ENCODE assay signal across 8 cellular contexts in the genomic region with DNA sequence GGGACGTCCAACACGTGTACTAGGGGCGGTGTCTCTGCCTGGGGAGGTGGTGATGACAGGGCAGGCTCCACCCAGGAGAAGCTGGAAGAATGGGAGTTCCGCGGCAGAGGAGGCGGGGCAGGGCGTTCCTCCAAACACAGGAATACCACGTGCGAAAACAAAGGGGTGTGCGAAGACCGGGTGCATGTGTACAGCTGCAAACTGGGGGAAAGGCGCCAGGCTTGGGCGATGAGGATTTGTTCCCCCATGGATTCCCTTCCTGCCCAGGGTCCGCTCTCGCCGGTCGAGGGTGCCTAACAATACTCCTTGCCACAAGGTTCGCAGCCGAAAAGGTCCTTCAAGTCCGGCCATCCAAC. TPM values are rescaled to one million over a fixed set of nuclear protein-coding genes. Genes with fewer than 3 reads are reported as not detected.
DNase-seq lines count a peak whose midpoint lies in the region; ATAC-seq and TF ChIP-seq lines count a peak whose summit lies in the region.

No MANE protein-coding gene starts in this region.

- H3K9me3 ChIP-seq in MG63 (no peaks in the 10 kb centered on the region), SJCRH30 (replicated peaks) (no peaks in the 10 kb centered on the region), vagina (no peaks in the 10 kb centered on the region)

- H3K9me3 Mint-ChIP-seq in activated naive CD8-positive, alpha-beta T cell treated with anti-CD3 and anti-CD28 coated beads, Interleukin-2, amount 50 U/mL, for 24 hours, result no peaks in the 10 kb centered on the region

- no peak for TF ChIP-seq CTCF in vagina (IDR thresholded peaks at IDR 0.05)

- peak overlapping the region; percentile 84 for H3K27ac ChIP-seq in SJCRH30
- H3K27ac ChIP-seq in vagina, result peak overlapping the region; percentile 70

- H3K4me1 ChIP-seq in SJCRH30, result peaks cover 2% of the 10 kb centered on the region; the same call in 1 of the 2 replicates
- peaks cover 19% of the 10 kb centered on the region for H3K4me1 ChIP-seq in vagina

- peaks cover 4% of the 10 kb centered on the region for H3K36me3 Mint-ChIP-seq in activated naive CD8-positive, alpha-beta T cell treated with anti-CD3 and anti-CD28 coated beads, Interleukin-2, amount 50 U/mL, for 24 hours (ENCODE audit: low read depth)

- peaks cover 67% of the 10 kb centered on the region for H3K4me1 Mint-ChIP-seq in activated naive CD8-positive, alpha-beta T cell treated with anti-CD3 and anti-CD28 coated beads, Interleukin-2, amount 50 U/mL, for 24 hours

- no peak for TF ChIP-seq POLR2A in vagina (IDR thresholded peaks at IDR 0.05)

- ATAC-seq in GM21825 (IDR thresholded peaks at IDR 0.05; ENCODE audit: unreplicated experiment) (peak; percentile 4), left cardiac atrium (peak; percentile 86 to 92)
- peak; percentile 29 for ATAC-seq in activated naive CD8-positive, alpha-beta T cell treated with anti-CD3 and anti-CD28 coated beads, Interleukin-2, amount 50 U/mL, for 24 hours

- H3K27ac Mint-ChIP-seq in activated naive CD8-positive, alpha-beta T cell treated with anti-CD3 and anti-CD28 coated beads, Interleukin-2, amount 50 U/mL, for 24 hours, result peak overlapping the region; percentile 82

- H3K27me3 Mint-ChIP-seq in activated naive CD8-positive, alpha-beta T cell treated with anti-CD3 and anti-CD28 coated beads, Interleukin-2, amount 50 U/mL, for 24 hours, result no peaks in the 10 kb centered on the region

- H3K4me3 ChIP-seq in MG63 (peak overlapping the region; percentile 88), SJCRH30 (peak overlapping the region; percentile 87), vagina (peak overlapping the region; percentile 77 to 93)

- H3K27me3 ChIP-seq in MG63 (peaks cover 2% of the 10 kb centered on the region), SJCRH30 (no peaks in the 10 kb centered on the region), vagina (no peaks in the 10 kb centered on the region)

- intact Hi-C loops in left cardiac atrium (cut with DNase I) (loop anchor here (5.0 kb wide), 2 partner anchors 52 to 57 kb away; a partner anchor contains a TSS), posterior vena cava (cut with DNase I) (loop anchor here (10.0 kb wide), 2 partner anchors 144 to 324 kb away; a partner anchor contains a TSS), vagina (cut with DNase I) (loop anchor here (5.0 kb wide), 1 partner anchor 327 kb away; no protein-coding TSS in a partner anchor)

- DNase-seq in COLO829 (ENCODE audit: low spot score) (peak; percentile 93), MG63 (peak; percentile 87), SJCRH30 (peak; percentile 78 to 83), left cardiac atrium (peak; percentile 93), posterior vena cava (ENCODE audit: low spot score) (peak; percentile 97), vagina (ENCODE audit: extremely low spot score in 2 of 2) (peak in 1 of 2 donors; percentile 92)
- peak; percentile 62 for DNase-seq in activated naive CD8-positive, alpha-beta T cell treated with anti-CD3 and anti-CD28 coated beads, Interleukin-2, amount 50 U/mL, for 24 hours

- H3K4me3 Mint-ChIP-seq in activated naive CD8-positive, alpha-beta T cell treated with anti-CD3 and anti-CD28 coated beads, Interleukin-2, amount 50 U/mL, for 24 hours, result peak overlapping the region; percentile 91

- H3K36me3 ChIP-seq in MG63 (no peaks in the 10 kb centered on the region; the same call in 1 of the 2 replicates), SJCRH30 (peaks cover 6% of the 10 kb centered on the region; the same call in 1 of the 2 replicates), vagina (peaks cover 0 to 3% of the 10 kb centered on the region in 2 donors)

RNA-seq across cellular contexts. Expression of a gene that starts 0.5 kb away (rescaled TPM):
- 6.9 and 11.0 TPM in 2 replicates for total RNA-seq in MG63 (2014; rRNA removed; shearing (Covaris generic); ENCODE audit: low replicate concordance)
- 10.5 and 16.4 TPM in 2 replicates for total RNA-seq in SJCRH30 (2014; rRNA removed; shearing (Covaris generic))
- total RNA-seq in left cardiac atrium (1 to 10 TPM; 4.5 to 5.0 TPM), posterior vena cava (1 to 10 TPM; 3.0 to 4.7 TPM), vagina (7.9 TPM)

RNA-seq across cellular contexts. Expression of a gene that starts 53.8 kb away (rescaled TPM):
- total RNA-seq in MG63 (2014; rRNA removed; shearing (Covaris generic); ENCODE audit: low replicate concordance), result 34.2 and 34.3 TPM in 2 replicates
- total RNA-seq in SJCRH30 (2014; rRNA removed; shearing (Covaris generic)), result 22.0 and 26.3 TPM in 2 replicates
- total RNA-seq in left cardiac atrium (10 to 100 TPM; 13.0 to 14.7 TPM), posterior vena cava (10 to 100 TPM; 18.0 to 18.7 TPM), vagina (24.1 TPM)

RNA-seq across cellular contexts. Expression of a gene that starts 57.7 kb away (rescaled TPM):
- 0.25 TPM in 1 of 2 replicates, not detected in the other for total RNA-seq in MG63 (2014; rRNA removed; shearing (Covaris generic); ENCODE audit: low replicate concordance)
- 4.2 and 4.4 TPM in 2 replicates for total RNA-seq in SJCRH30 (2014; rRNA removed; shearing (Covaris generic))
- total RNA-seq in left cardiac atrium, result 10 to 100 TPM; 14.7 to 31.6 TPM
- total RNA-seq in posterior vena cava, result 1 to 10 TPM; 5.7 to 8.7 TPM
- 12.3 TPM for total RNA-seq in vagina

Comparison
In these comparisons a context has a peak if more than half of its experiments do, and no peak if none do; other contexts are left out.
1. ATAC-seq: peak in every context shown above with its lines; median percentile 89 in left cardiac atrium; 29 in activated naive CD8-positive, alpha-beta T cell treated with anti-CD3 and anti-CD28 coated beads, Interleukin-2, amount 50 U/mL, for 24 hours; 4 in GM21825.